In genomic region chr12:92827836-92828431, GRCh38 we compare ENCODE assay signal across 8 cellular contexts.
DNase-seq lines count a peak whose midpoint lies in the region; ATAC-seq and TF ChIP-seq lines count a peak whose summit lies in the region.

No MANE protein-coding gene starts in this region.

- H3K9me3 Mint-ChIP-seq in activated CD8-positive, alpha-beta T cell treated with anti-CD3 and anti-CD28 coated beads, Interleukin-2, amount 10 ng/mL, durations not matched to agents 7 days and 5 days (ENCODE audit: insufficient read depth) = no peaks in the 10 kb centered on the region

- intact Hi-C loops in left ventricle myocardium inferior (cut with micrococcal nuclease) (no loop called here), Right ventricle myocardium inferior (cut with DNase I) (no loop called here)

- H3K36me3 ChIP-seq in left ventricle myocardium inferior = peaks cover 47% of the 10 kb centered on the region

- no peaks in the 10 kb centered on the region for H3K27me3 ChIP-seq in left ventricle myocardium inferior (ENCODE audit: low read depth)

- CTCF ChIA-PET in activated CD8-positive, alpha-beta T cell treated with anti-CD3 and anti-CD28 coated beads, Interleukin-2, amount 10 ng/mL, durations not matched to agents 7 days and 5 days (lab: Charles Lee) = interaction anchor here (0.6 to 2.8 kb wide), 14 partner anchors 10 to 592 kb away, joined by 3 to 21 read pairs (median 4); partner anchors contain the start of gene EEA1

- no peak overlapping the region for H3K4me3 ChIP-seq in left ventricle myocardium inferior

- H3K27ac Mint-ChIP-seq in activated CD8-positive, alpha-beta T cell treated with anti-CD3 and anti-CD28 coated beads, Interleukin-2, amount 10 ng/mL, durations not matched to agents 7 days and 5 days = no peak overlapping the region

- H3K9me3 ChIP-seq in left ventricle myocardium inferior (replicated peaks) = no peaks in the 10 kb centered on the region

- POLR2A ChIA-PET in activated CD8-positive, alpha-beta T cell treated with anti-CD3 and anti-CD28 coated beads, Interleukin-2, amount 10 ng/mL, durations not matched to agents 7 days and 5 days (lab: Charles Lee) = no interaction called here

- no peaks in the 10 kb centered on the region for H3K4me1 Mint-ChIP-seq in activated CD8-positive, alpha-beta T cell treated with anti-CD3 and anti-CD28 coated beads, Interleukin-2, amount 10 ng/mL, durations not matched to agents 7 days and 5 days (ENCODE audit: low read depth)

- H3K27ac ChIP-seq in left ventricle myocardium inferior (replicated peaks) = no peak overlapping the region

- DNase-seq in left ventricle myocardium inferior (no peak), Right ventricle myocardium inferior (ENCODE audit: missing footprints) (no peak), MV-4-11 (lab: John Stamatoyannopoulos, UW) (peak; percentile 63), glomerular endothelial cell (ENCODE audit: extremely low read depth, low read depth, low spot score) (peak; percentile 33), ureter (ENCODE audit: low spot score) (no peak)
- DNase-seq in activated CD8-positive, alpha-beta T cell treated with anti-CD3 and anti-CD28 coated beads, Interleukin-2, amount 10 ng/mL, durations not matched to agents 7 days and 5 days = peak; percentile 57
- DNase-seq in stimulated activated CD4-positive, alpha-beta T cell treated with anti-CD3 and anti-CD28 coated beads, Interleukin-2, amount 100 ng/mL, for 4 hours (ENCODE audit: low read depth) = peak; percentile 16

- no peak overlapping the region for H3K4me3 Mint-ChIP-seq in activated CD8-positive, alpha-beta T cell treated with anti-CD3 and anti-CD28 coated beads, Interleukin-2, amount 10 ng/mL, durations not matched to agents 7 days and 5 days

- TF ChIP-seq CTCF in left ventricle myocardium inferior (IDR thresholded peaks at IDR 0.05; ENCODE audit: borderline replicate concordance) = peak; percentile 56

- no peaks in the 10 kb centered on the region for H3K4me1 ChIP-seq in left ventricle myocardium inferior

- H3K27me3 Mint-ChIP-seq in activated CD8-positive, alpha-beta T cell treated with anti-CD3 and anti-CD28 coated beads, Interleukin-2, amount 10 ng/mL, durations not matched to agents 7 days and 5 days (ENCODE audit: low read depth) = no peaks in the 10 kb centered on the region

- ATAC-seq in Right ventricle myocardium inferior (no peak), HG03432 (IDR thresholded peaks at IDR 0.05; ENCODE audit: unreplicated experiment) (no peak)
- ATAC-seq in activated CD8-positive, alpha-beta T cell treated with anti-CD3 and anti-CD28 coated beads, Interleukin-2, amount 10 ng/mL, durations not matched to agents 7 days and 5 days = no peak

- H3K36me3 Mint-ChIP-seq in activated CD8-positive, alpha-beta T cell treated with anti-CD3 and anti-CD28 coated beads, Interleukin-2, amount 10 ng/mL, durations not matched to agents 7 days and 5 days (ENCODE audit: low read depth) = peaks cover 15% of the 10 kb centered on the region

Comparison
In these comparisons a context has a peak if more than half of its experiments do, and no peak if none do; other contexts are left out.
1. DNase-seq: peak in MV-4-11 (single experiment), activated CD8-positive, alpha-beta T cell treated with anti-CD3 and anti-CD28 coated beads, Interleukin-2, amount 10 ng/mL, durations not matched to agents 7 days and 5 days (single experiment), glomerular endothelial cell (single experiment) and stimulated activated CD4-positive, alpha-beta T cell treated with anti-CD3 and anti-CD28 coated beads, Interleukin-2, amount 100 ng/mL, for 4 hours (single experiment); none in left ventricle myocardium inferior (single experiment), Right ventricle myocardium inferior (single experiment) and ureter (single experiment).